Comparison of ENCODE assay signal across 20 cellular contexts in the genomic region with DNA sequence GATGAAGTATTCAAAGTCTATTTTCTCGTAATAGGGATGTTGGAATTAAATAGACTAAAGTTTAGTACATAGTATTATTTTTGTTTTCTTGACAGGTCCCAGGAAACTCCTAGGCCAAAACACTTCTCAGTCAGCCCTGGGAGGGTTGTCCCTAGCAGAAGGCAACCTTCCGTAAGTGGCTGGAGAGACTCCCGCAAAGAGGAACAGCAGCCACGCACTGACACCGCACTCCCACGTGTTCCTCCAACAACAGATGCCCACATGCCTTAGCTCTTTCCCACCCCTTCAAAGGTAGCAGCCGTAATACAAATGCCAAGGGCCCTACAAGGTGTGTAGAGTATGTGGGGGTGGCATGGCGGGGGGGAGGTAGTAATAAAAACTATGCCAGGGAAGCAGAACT. TPM values are rescaled to one million over a fixed set of nuclear protein-coding genes. Genes with fewer than 3 reads are reported as not detected.
DNase-seq lines count a peak whose midpoint lies in the region; ATAC-seq and TF ChIP-seq lines count a peak whose summit lies in the region.
"Had no signal": no experiment of that assay in that cellular context is flagged by ENCODE, and none has a peak within 500 bp of the region (broad histone marks: within the 10 kb centered on the region; RNA-seq: fewer than 3 reads in every experiment).

No MANE protein-coding gene starts in this region.

- no peak for TF ChIP-seq POLR2A in vagina (IDR thresholded peaks at IDR 0.05)

- no peaks in the 10 kb centered on the region for H4K20me1 ChIP-seq in osteoblast (ENCODE audit: insufficient read depth, low read length)

- TF ChIP-seq CTCF in heart right ventricle (IDR thresholded peaks at IDR 0.05): no peak
- TF ChIP-seq CTCF in endothelial cell (IDR thresholded peaks at IDR 0.05; ENCODE audit: unreplicated experiment): no peak
- no peak for TF ChIP-seq CTCF in osteoblast (IDR thresholded peaks at IDR 0.05; ENCODE audit: extremely low read depth, low read depth, low read length)
- TF ChIP-seq CTCF in vagina (IDR thresholded peaks at IDR 0.05): no peak
- TF ChIP-seq CTCF in WTC11 (IDR thresholded peaks at IDR 0.05): no peak

- H3K27me3 Mint-ChIP-seq in endothelial cell (ENCODE audit: unreplicated experiment) (peaks cover 16% of the 10 kb centered on the region), WTC11 (ENCODE audit: low read depth) (no peaks in the 10 kb centered on the region)
- H3K27me3 Mint-ChIP-seq: effector memory CD8-positive, alpha-beta T cell; type B pancreatic cell had no signal

- peaks cover 75% of the 10 kb centered on the region for H3K4me1 Mint-ChIP-seq in endothelial cell (ENCODE audit: unreplicated experiment)
- H3K4me1 Mint-ChIP-seq in WTC11: peaks cover 34% of the 10 kb centered on the region

- H3K4me3 Mint-ChIP-seq in endothelial cell (ENCODE audit: unreplicated experiment) (peak overlapping the region; percentile 50), WTC11 (no peak overlapping the region)
- H3K4me3 Mint-ChIP-seq: effector memory CD8-positive, alpha-beta T cell; type B pancreatic cell had no signal

- H3K36me3 Mint-ChIP-seq in endothelial cell (ENCODE audit: low read depth, unreplicated experiment) (peaks cover 52% of the 10 kb centered on the region), WTC11 (peaks cover 48% of the 10 kb centered on the region)

- DNase-seq in heart right ventricle (no peak), left cardiac atrium (no peak), endothelial cell (ENCODE audit: low spot score) (no peak), osteoblast (ENCODE audit: insufficient read length, low spot score, missing footprints) (no peak), vagina (ENCODE audit: extremely low spot score in 2 of 2) (no peak), WTC11 (ENCODE audit: low spot score) (no peak)
- no peak for DNase-seq in stimulated activated CD4-positive, alpha-beta T cell treated with anti-CD3 and anti-CD28 coated beads, Interleukin-12 subunit alpha, Interleukin-12 subunit beta, amount 100 ng/mL, for 4 hours
- DNase-seq: activated CD8-positive, alpha-beta memory T cell treated with anti-CD3 and anti-CD28 coated beads for 24 hours; activated effector memory CD4-positive, alpha-beta T cell treated with Interleukin-2 at 50 U/mL for 16 hours; adrenal gland; effector memory CD8-positive, alpha-beta T cell; mammary epithelial cell; NCI-H2029; NCI-H524; occipital lobe; PC-9; sigmoid colon had no signal

- H3K27ac Mint-ChIP-seq in endothelial cell (ENCODE audit: unreplicated experiment) (no peak overlapping the region), WTC11 (no peak overlapping the region)
- H3K27ac Mint-ChIP-seq: type B pancreatic cell had no signal

- intact Hi-C loops in heart right ventricle (cut with DNase I): no loop called here
- intact Hi-C loops in left cardiac atrium (cut with DNase I): no loop called here
- intact Hi-C loops in vagina (cut with DNase I): no loop called here

- H3K9me3 ChIP-seq in heart right ventricle: no peaks in the 10 kb centered on the region
- no peaks in the 10 kb centered on the region for H3K9me3 ChIP-seq in osteoblast (ENCODE audit: low read depth, low read length)
- no peaks in the 10 kb centered on the region for H3K9me3 ChIP-seq in vagina
- H3K9me3 ChIP-seq: adrenal gland, sigmoid colon had no signal

- H3K27me3 ChIP-seq in heart right ventricle (no peaks in the 10 kb centered on the region), osteoblast (ENCODE audit: insufficient read depth, low read length) (no peaks in the 10 kb centered on the region), vagina (no peaks in the 10 kb centered on the region)
- H3K27me3 ChIP-seq: adrenal gland, sigmoid colon had no signal

- H3K27ac ChIP-seq in heart right ventricle: peak overlapping the region in 8 of 10 donors; percentile 17 to 95 (median 50)
- peak overlapping the region; percentile 96 for H3K27ac ChIP-seq in osteoblast (ENCODE audit: low read depth, low read length)
- H3K27ac ChIP-seq in vagina: peak overlapping the region; percentile 94
- H3K27ac ChIP-seq: PC-9, VCaP had no signal

- H3K4me3 ChIP-seq in heart right ventricle (no peak overlapping the region), osteoblast (ENCODE audit: insufficient read depth, low read length) (no peak overlapping the region), vagina (no peak overlapping the region)
- H3K4me3 ChIP-seq: adrenal gland, PC-9, sigmoid colon had no signal

- H3K4me1 ChIP-seq in heart right ventricle: peaks cover 22 to 89% (median 68%) of the 10 kb centered on the region in 9 donors
- peaks cover 76% of the 10 kb centered on the region for H3K4me1 ChIP-seq in osteoblast (ENCODE audit: insufficient read depth, low read length)
- H3K4me1 ChIP-seq in vagina: peaks cover 81% of the 10 kb centered on the region

- CTCF ChIA-PET in WTC11 (lab: Charles Lee): interaction anchor here (4.4 to 10.5 kb wide), 6 partner anchors 40 to 294 kb away, joined by 40 to 131 read pairs (median 78); a partner anchor contains a TSS

- POLR2A ChIA-PET in WTC11 (lab: Charles Lee): no interaction called here

- H3K9me3 Mint-ChIP-seq in endothelial cell (ENCODE audit: unreplicated experiment) (no peaks in the 10 kb centered on the region), WTC11 (no peaks in the 10 kb centered on the region)
- H3K9me3 Mint-ChIP-seq: effector memory CD8-positive, alpha-beta T cell; type B pancreatic cell had no signal

- no peak overlapping the region for H2AFZ ChIP-seq in osteoblast (ENCODE audit: low read length)
- H2AFZ ChIP-seq: PC-9 had no signal

- H3K4me2 ChIP-seq in osteoblast (ENCODE audit: insufficient read depth, low read length): no peak overlapping the region
- H3K4me2 ChIP-seq: PC-9 had no signal

- 80 to 85% methylated on average over 8 of the region's 8 CpGs for WGBS in heart right ventricle, 2 donors

- peaks cover 0 to 64% (median 9%) of the 10 kb centered on the region in 9 donors for H3K36me3 ChIP-seq in heart right ventricle
- peaks cover 11% of the 10 kb centered on the region for H3K36me3 ChIP-seq in osteoblast (ENCODE audit: insufficient read depth, low read length)
- no peaks in the 10 kb centered on the region for H3K36me3 ChIP-seq in vagina
- H3K36me3 ChIP-seq: sigmoid colon had no signal

- ATAC-seq in heart right ventricle: no peak
- no peak for ATAC-seq in left cardiac atrium
- ATAC-seq in HG03045 (IDR thresholded peaks at IDR 0.05; ENCODE audit: unreplicated experiment): no peak
- ATAC-seq in WTC11: no peak
- ATAC-seq: effector memory CD8-positive, alpha-beta T cell had no signal

- no peaks in the 10 kb centered on the region for H3K79me2 ChIP-seq in osteoblast (ENCODE audit: insufficient read depth, low read length)

TF ChIP-seq in WTC11, 78 proteins besides CTCF, POLR2A, EP300 and RAD21 (continues in another document):
- TF ChIP-seq SMAD3 (CRISPR knock-in tag; IDR thresholded peaks at IDR 0.05; ENCODE audit: borderline replicate concordance) (no peak), ZNF121 (CRISPR knock-in tag; IDR thresholded peaks at IDR 0.05) (no peak), NR3C1 (CRISPR knock-in tag; conservative IDR thresholded peaks at IDR 0.05; ENCODE audit: low read depth) (no peak), ZNF138 (CRISPR knock-in tag; conservative IDR thresholded peaks at IDR 0.05) (no peak), ELF4 (CRISPR knock-in tag; IDR thresholded peaks at IDR 0.05; ENCODE audit: low read depth) (no peak), OVOL2 (CRISPR knock-in tag; IDR thresholded peaks at IDR 0.05; ENCODE audit: borderline replicate concordance) (no peak), ZNF317 (CRISPR knock-in tag; IDR thresholded peaks at IDR 0.05; ENCODE audit: borderline replicate concordance, low read depth) (no peak), SP1 (CRISPR knock-in tag; conservative IDR thresholded peaks at IDR 0.05) (no peak), SOX15 (CRISPR knock-in tag; IDR thresholded peaks at IDR 0.05) (no peak)
- TF ChIP-seq, protein P1, sequence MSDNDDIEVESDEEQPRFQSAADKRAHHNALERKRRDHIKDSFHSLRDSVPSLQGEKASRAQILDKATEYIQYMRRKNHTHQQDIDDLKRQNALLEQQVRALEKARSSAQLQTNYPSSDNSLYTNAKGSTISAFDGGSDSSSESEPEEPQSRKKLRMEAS (CRISPR knock-in tag; IDR thresholded peaks at IDR 0.05): no peak
- TF ChIP-seq, protein P2, sequence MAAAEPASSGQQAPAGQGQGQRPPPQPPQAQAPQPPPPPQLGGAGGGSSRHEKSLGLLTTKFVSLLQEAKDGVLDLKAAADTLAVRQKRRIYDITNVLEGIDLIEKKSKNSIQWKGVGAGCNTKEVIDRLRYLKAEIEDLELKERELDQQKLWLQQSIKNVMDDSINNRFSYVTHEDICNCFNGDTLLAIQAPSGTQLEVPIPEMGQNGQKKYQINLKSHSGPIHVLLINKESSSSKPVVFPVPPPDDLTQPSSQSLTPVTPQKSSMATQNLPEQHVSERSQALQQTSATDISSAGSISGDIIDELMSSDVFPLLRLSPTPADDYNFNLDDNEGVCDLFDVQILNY (CRISPR knock-in tag; IDR thresholded peaks at IDR 0.05): no peak
- TF ChIP-seq, protein P3, sequence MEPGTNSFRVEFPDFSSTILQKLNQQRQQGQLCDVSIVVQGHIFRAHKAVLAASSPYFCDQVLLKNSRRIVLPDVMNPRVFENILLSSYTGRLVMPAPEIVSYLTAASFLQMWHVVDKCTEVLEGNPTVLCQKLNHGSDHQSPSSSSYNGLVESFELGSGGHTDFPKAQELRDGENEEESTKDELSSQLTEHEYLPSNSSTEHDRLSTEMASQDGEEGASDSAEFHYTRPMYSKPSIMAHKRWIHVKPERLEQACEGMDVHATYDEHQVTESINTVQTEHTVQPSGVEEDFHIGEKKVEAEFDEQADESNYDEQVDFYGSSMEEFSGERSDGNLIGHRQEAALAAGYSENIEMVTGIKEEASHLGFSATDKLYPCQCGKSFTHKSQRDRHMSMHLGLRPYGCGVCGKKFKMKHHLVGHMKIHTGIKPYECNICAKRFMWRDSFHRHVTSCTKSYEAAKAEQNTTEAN (CRISPR knock-in tag; IDR thresholded peaks at IDR 0.05): no peak

RNA-seq across cellular contexts. Expression of a gene that starts 28.4 kb away (rescaled TPM):
- total RNA-seq in heart right ventricle: 1 to 10 TPM; 2.2 to 4.9 (median 3.3) TPM
- polyA plus RNA-seq in heart right ventricle: 10 to 100 TPM in 1 of 2 donors, under 1 TPM in 1; 0.38 to 10.2 TPM
- 1 to 10 TPM in 1 of 2 donors, under 1 TPM in 1; 0.97 to 1.7 TPM for total RNA-seq in left cardiac atrium
- 2.9 TPM for total RNA-seq in endothelial cell (ENCODE audit: unreplicated experiment)
- 3.6 and 5.3 TPM in 2 replicates for total RNA-seq in osteoblast
- total RNA-seq in vagina: 3.4 TPM
- 1.1 to 1.5 TPM (median 1.1 TPM) in 3 replicates for total RNA-seq in WTC11 (2021)
- total RNA-seq: PC-9 had no signal

RNA-seq across cellular contexts. Expression of a gene that starts 32.5 kb away (rescaled TPM):
- 1 to 10 TPM; 1.7 to 4.3 (median 3.1) TPM for total RNA-seq in heart right ventricle
- polyA plus RNA-seq in heart right ventricle: 1 to 10 TPM in 1 of 2 donors, under 1 TPM in 1; 0.12 to 5.0 TPM
- total RNA-seq in left cardiac atrium: 1 to 10 TPM; 1.4 to 1.7 TPM
- total RNA-seq in endothelial cell (ENCODE audit: unreplicated experiment): 3.5 TPM
- 2.9 and 3.8 TPM in 2 replicates for total RNA-seq in osteoblast
- total RNA-seq in vagina: 4.9 TPM
- total RNA-seq in WTC11 (2021): 4.5 to 6.1 TPM (median 5.1 TPM) in 3 replicates
- total RNA-seq: PC-9 had no signal

RNA-seq across cellular contexts. Expression of a gene that starts 41.6 kb away (rescaled TPM):
- total RNA-seq in heart right ventricle (10 to 100 TPM; 12.8 to 19.5 (median 15.9) TPM), left cardiac atrium (10 to 100 TPM; 33.7 to 39.1 TPM), endothelial cell (ENCODE audit: unreplicated experiment) (68.2 TPM), osteoblast (59.4 and 91.3 TPM in 2 replicates), vagina (78.3 TPM), WTC11 (2021) (28.1 to 29.4 TPM (median 29.1 TPM) in 3 replicates)
- 10 to 100 TPM; 43.4 to 48.6 TPM for polyA plus RNA-seq in heart right ventricle
